Comparison of ENCODE assay signal across 8 cellular contexts in genomic region chr9:137201205-137201868, GRCh38. TPM values are rescaled to one million over a fixed set of nuclear protein-coding genes. Genes with fewer than 3 reads are reported as not detected.
A peak's percentile ranks its signal among the peaks of the same experiment; 100 is the strongest.
DNase-seq lines count a peak whose midpoint lies in the region; ATAC-seq and TF ChIP-seq lines count a peak whose summit lies in the region.

No MANE protein-coding gene starts in this region.

- H3K27me3 Mint-ChIP-seq in activated naive CD4-positive, alpha-beta T cell treated with anti-CD3 and anti-CD28 coated beads for 36 hours (ENCODE audit: low read depth): no peaks in the 10 kb centered on the region

- POLR2A ChIA-PET in HEK293T (lab: Yijun Ruan, JAX): interaction anchor here (0.9 to 2.0 kb wide), 13 partner anchors 11 to 72 kb away, joined by 3 to 16 read pairs (median 5); partner anchors contain the start of genes ANAPC2, RNF224, SSNA1 and TUBB4B

- peak overlapping the region; percentile 73 to 75 for H3K27ac ChIP-seq in ascending aorta
- H3K27ac ChIP-seq in lower lobe of right lung: peak overlapping the region; percentile 85
- H3K27ac ChIP-seq in upper lobe of left lung: peak overlapping the region; percentile 83 to 92 (median 86)

- peak overlapping the region; percentile 80 for H3K4me3 Mint-ChIP-seq in activated naive CD4-positive, alpha-beta T cell treated with anti-CD3 and anti-CD28 coated beads for 36 hours

- no peak for ATAC-seq in lower lobe of right lung
- ATAC-seq in upper lobe of left lung (ENCODE audit: low FRiP score in 2 of 2): no peak

- no peak for DNase-seq in activated naive CD4-positive, alpha-beta T cell treated with anti-CD3 and anti-CD28 coated beads for 36 hours
- DNase-seq in activated naive CD4-positive, alpha-beta T cell (lab: John Stamatoyannopoulos, UW): no peak
- DNase-seq in ascending aorta (ENCODE audit: low spot score in 2 of 2): no peak
- no peak for DNase-seq in lower lobe of right lung
- DNase-seq in upper lobe of left lung: no peak
- DNase-seq in AML-193 (lab: John Stamatoyannopoulos, UW): no peak
- no peak for DNase-seq in cortex of kidney (lab: John Stamatoyannopoulos, UW)
- DNase-seq in HEK293T (ENCODE audit: extremely low spot score): no peak

- H3K4me1 Mint-ChIP-seq in activated naive CD4-positive, alpha-beta T cell treated with anti-CD3 and anti-CD28 coated beads for 36 hours (ENCODE audit: low read depth): peaks cover 37% of the 10 kb centered on the region

- no peaks in the 10 kb centered on the region for H3K27me3 ChIP-seq in ascending aorta
- H3K27me3 ChIP-seq in lower lobe of right lung (ENCODE audit: low read depth): no peaks in the 10 kb centered on the region
- H3K27me3 ChIP-seq in upper lobe of left lung: no peaks in the 10 kb centered on the region

- H3K9me3 Mint-ChIP-seq in activated naive CD4-positive, alpha-beta T cell treated with anti-CD3 and anti-CD28 coated beads for 36 hours: no peaks in the 10 kb centered on the region

- H3K9me3 ChIP-seq in ascending aorta: no peaks in the 10 kb centered on the region
- H3K9me3 ChIP-seq in lower lobe of right lung: no peaks in the 10 kb centered on the region
- H3K9me3 ChIP-seq in upper lobe of left lung: no peaks in the 10 kb centered on the region

- H3K4me1 ChIP-seq in ascending aorta (peaks cover 28 to 48% of the 10 kb centered on the region in 2 donors), lower lobe of right lung (peaks cover 60% of the 10 kb centered on the region), upper lobe of left lung (peaks cover 38 to 86% (median 66%) of the 10 kb centered on the region in 4 donors)

- H3K36me3 ChIP-seq in ascending aorta (no peaks in the 10 kb centered on the region), lower lobe of right lung (no peaks in the 10 kb centered on the region), upper lobe of left lung (peaks cover 0 to 4% (median 0%) of the 10 kb centered on the region in 4 donors)

- H3K36me3 Mint-ChIP-seq in activated naive CD4-positive, alpha-beta T cell treated with anti-CD3 and anti-CD28 coated beads for 36 hours (ENCODE audit: low read depth): peaks cover 5% of the 10 kb centered on the region

- H3K4me3 ChIP-seq in ascending aorta: peak overlapping the region; percentile 77 to 80
- peak overlapping the region; percentile 69 for H3K4me3 ChIP-seq in lower lobe of right lung
- peak overlapping the region; percentile 52 to 94 (median 76) for H3K4me3 ChIP-seq in upper lobe of left lung

- TF ChIP-seq CTCF in ascending aorta (IDR thresholded peaks at IDR 0.05): no peak
- TF ChIP-seq CTCF in lower lobe of right lung (IDR thresholded peaks at IDR 0.05): no peak
- no peak for TF ChIP-seq CTCF in upper lobe of left lung (IDR thresholded peaks at IDR 0.05)

- WGBS in upper lobe of left lung, 2 donors: 25 to 33% methylated on average over 9 to 20 of the region's 23 CpGs

- CTCF ChIA-PET in activated naive CD4-positive, alpha-beta T cell treated with anti-CD3 and anti-CD28 coated beads for 36 hours (lab: Charles Lee): interaction anchor here (0.7 to 3.8 kb wide), 4 partner anchors 12 to 186 kb away, joined by 3 to 16 read pairs (median 3); partner anchors contain the start of genes ANAPC2 and SSNA1
- CTCF ChIA-PET in HEK293T (lab: Yijun Ruan, JAX): interaction anchor here (0.7 kb wide), 1 partner anchor 35 kb away, joined by 3 read pairs; no protein-coding TSS in a partner anchor

- intact Hi-C loops in activated naive CD4-positive, alpha-beta T cell treated with anti-CD3 and anti-CD28 coated beads for 36 hours (cut with micrococcal nuclease): loop anchor here (5.0 kb wide), 2 partner anchors 41 to 394 kb away; partner anchors contain the start of genes RABL6 and TUBB4B
- intact Hi-C loops in ascending aorta (cut with DNase I): loop anchor here (2.0 kb wide), 1 partner anchor 67 kb away; no protein-coding TSS in a partner anchor
- intact Hi-C loops in lower lobe of right lung (cut with DNase I): no loop called here

- H3K27ac Mint-ChIP-seq in activated naive CD4-positive, alpha-beta T cell treated with anti-CD3 and anti-CD28 coated beads for 36 hours: peak overlapping the region; percentile 56

- no peak for TF ChIP-seq EP300 in upper lobe of left lung (IDR thresholded peaks at IDR 0.05)

- TF ChIP-seq POLR2A in upper lobe of left lung (IDR thresholded peaks at IDR 0.05): no peak

TF ChIP-seq in HEK293T, 16 proteins besides CTCF, POLR2A, EP300 and RAD21:
- TF ChIP-seq SUZ12 (IDR thresholded peaks at IDR 0.05): no peak
- TF ChIP-seq TARDBP (IDR thresholded peaks at IDR 0.05): no peak
- TF ChIP-seq CTBP1 (IDR thresholded peaks at IDR 0.05; ENCODE audit: borderline replicate concordance): no peak
- TF ChIP-seq FOXK2 (IDR thresholded peaks at IDR 0.05): no peak
- no peak for TF ChIP-seq FOXM1 (IDR thresholded peaks at IDR 0.05; ENCODE audit: borderline replicate concordance)
- TF ChIP-seq PKNOX1 (IDR thresholded peaks at IDR 0.05): no peak
- no peak for TF ChIP-seq FOXA1 (IDR thresholded peaks at IDR 0.05)
- TF ChIP-seq NFRKB (IDR thresholded peaks at IDR 0.05): no peak
- no peak for TF ChIP-seq HDGF (IDR thresholded peaks at IDR 0.05; ENCODE audit: borderline replicate concordance)
- TF ChIP-seq SP1 (IDR thresholded peaks at IDR 0.05): no peak
- TF ChIP-seq ARNT (IDR thresholded peaks at IDR 0.05): no peak
- TF ChIP-seq LEF1 (IDR thresholded peaks at IDR 0.05; ENCODE audit: borderline replicate concordance): no peak
- TF ChIP-seq BHLHE40 (IDR thresholded peaks at IDR 0.05; ENCODE audit: borderline replicate concordance): no peak
- TF ChIP-seq ZNF384 (IDR thresholded peaks at IDR 0.05): no peak
- no peak for TF ChIP-seq ELF4 (IDR thresholded peaks at IDR 0.05)
- no peak for TF ChIP-seq L3MBTL2 (conservative IDR thresholded peaks at IDR 0.05)

RNA-seq across cellular contexts. Expression of gene TPRN, which starts 0.8 kb away (rescaled TPM):
- total RNA-seq in activated naive CD4-positive, alpha-beta T cell treated with anti-CD3 and anti-CD28 coated beads for 36 hours: 1 to 10 TPM; 2.1 to 2.6 TPM
- 2.8 TPM for total RNA-seq in ascending aorta
- total RNA-seq in lower lobe of right lung: 17.8 TPM
- total RNA-seq in upper lobe of left lung: 10 to 100 TPM; 18.9 to 33.1 (median 27.1) TPM

RNA-seq across cellular contexts. Expression of gene TMEM203, which starts 4.1 kb away (rescaled TPM):
- total RNA-seq in activated naive CD4-positive, alpha-beta T cell treated with anti-CD3 and anti-CD28 coated beads for 36 hours: 10 to 100 TPM; 21.8 to 23.2 TPM
- total RNA-seq in ascending aorta: 24.3 TPM
- total RNA-seq in lower lobe of right lung: 26.6 TPM
- 10 to 100 TPM; 17.8 to 35.5 (median 31.1) TPM for total RNA-seq in upper lobe of left lung

RNA-seq across cellular contexts. Expression of gene NDOR1, which starts 4.2 kb away (rescaled TPM):
- 10 to 100 TPM; 25.3 to 26.1 TPM for total RNA-seq in activated naive CD4-positive, alpha-beta T cell treated with anti-CD3 and anti-CD28 coated beads for 36 hours
- total RNA-seq in ascending aorta (27.0 TPM), lower lobe of right lung (15.6 TPM), upper lobe of left lung (10 to 100 TPM in 4 of 6 donors, 1 to 10 TPM in 2; 7.7 to 54.5 (median 18.5) TPM)

RNA-seq across cellular contexts. Expression of gene SSNA1, which starts 12.9 kb away (rescaled TPM):
- 10 to 100 TPM; 48.2 to 49.9 TPM for total RNA-seq in activated naive CD4-positive, alpha-beta T cell treated with anti-CD3 and anti-CD28 coated beads for 36 hours
- total RNA-seq in ascending aorta (123 TPM), lower lobe of right lung (57.6 TPM), upper lobe of left lung (100 to 1,000 TPM in 1 of 6 donors, 10 to 100 TPM in 5; 39.8 to 110 (median 73.0) TPM)

RNA-seq across cellular contexts. Expression of gene ANAPC2, which starts 13.0 kb away (rescaled TPM):
- 10 to 100 TPM; 34.8 to 36.6 TPM for total RNA-seq in activated naive CD4-positive, alpha-beta T cell treated with anti-CD3 and anti-CD28 coated beads for 36 hours
- 24.1 TPM for total RNA-seq in ascending aorta
- total RNA-seq in lower lobe of right lung: 58.2 TPM
- total RNA-seq in upper lobe of left lung: 100 to 1,000 TPM in 1 of 6 donors, 10 to 100 TPM in 5; 31.9 to 174 (median 67.3) TPM
